8 cellular contexts compared by ENCODE assay signal in genomic region chr20:24027229-24027628, GRCh38. TPM values are rescaled to one million over a fixed set of nuclear protein-coding genes. Genes with fewer than 3 reads are reported as not detected.
DNase-seq lines count a peak whose midpoint lies in the region; ATAC-seq and TF ChIP-seq lines count a peak whose summit lies in the region.

No MANE protein-coding gene starts in this region.

- peak overlapping the region; percentile 79 for H3K4me3 Mint-ChIP-seq in activated naive CD8-positive, alpha-beta T cell treated with anti-CD3 and anti-CD28 coated beads, Interleukin-2, amount 10 ng/mL, durations not matched to agents 7 days and 5 days
- H3K4me3 Mint-ChIP-seq in natural killer cell, result peak overlapping the region; percentile 70

- H3K27me3 ChIP-seq in thymus (ENCODE audit: control insufficient read depth, insufficient read depth), result no peaks in the 10 kb centered on the region
- no peaks in the 10 kb centered on the region for H3K27me3 ChIP-seq in MG63

- intact Hi-C loops in natural killer cell (cut with micrococcal nuclease), result no loop called here

- H3K9me3 ChIP-seq in thymus (ENCODE audit: control insufficient read depth) (no peaks in the 10 kb centered on the region), MG63 (no peaks in the 10 kb centered on the region)

- peaks cover 3% of the 10 kb centered on the region for H3K9me3 Mint-ChIP-seq in activated naive CD8-positive, alpha-beta T cell treated with anti-CD3 and anti-CD28 coated beads, Interleukin-2, amount 10 ng/mL, durations not matched to agents 7 days and 5 days
- H3K9me3 Mint-ChIP-seq in natural killer cell, result no peaks in the 10 kb centered on the region

- DNase-seq in T-helper 2 cell (peak in 4 of 5 experiments; percentile 27 to 97 (median 64)), natural killer cell (peak; percentile 74), coronary artery (ENCODE audit: low spot score) (no peak), cerebellar nuclear complex (lab: John Stamatoyannopoulos, UW) (no peak), MG63 (no peak)
- peak; percentile 72 for DNase-seq in activated naive CD8-positive, alpha-beta T cell treated with anti-CD3 and anti-CD28 coated beads, Interleukin-2, amount 10 ng/mL, durations not matched to agents 7 days and 5 days

- H3K4me3 ChIP-seq in thymus (ENCODE audit: low read length) (no peak overlapping the region), coronary artery (no peak overlapping the region), MG63 (no peak overlapping the region)

- H3K4me1 Mint-ChIP-seq in activated naive CD8-positive, alpha-beta T cell treated with anti-CD3 and anti-CD28 coated beads, Interleukin-2, amount 10 ng/mL, durations not matched to agents 7 days and 5 days, result peaks cover 33% of the 10 kb centered on the region
- H3K4me1 Mint-ChIP-seq in natural killer cell, result peaks cover 55 to 63% of the 10 kb centered on the region in 2 donors

- H3K36me3 Mint-ChIP-seq in activated naive CD8-positive, alpha-beta T cell treated with anti-CD3 and anti-CD28 coated beads, Interleukin-2, amount 10 ng/mL, durations not matched to agents 7 days and 5 days, result peaks cover 13% of the 10 kb centered on the region
- H3K36me3 Mint-ChIP-seq in natural killer cell, result no peaks in the 10 kb centered on the region

- H3K27ac Mint-ChIP-seq in activated naive CD8-positive, alpha-beta T cell treated with anti-CD3 and anti-CD28 coated beads, Interleukin-2, amount 10 ng/mL, durations not matched to agents 7 days and 5 days, result peak overlapping the region; percentile 98
- peak overlapping the region in 1 of 2 donors; percentile 98 for H3K27ac Mint-ChIP-seq in natural killer cell

- ATAC-seq in GM21526 (IDR thresholded peaks at IDR 0.05; ENCODE audit: low FRiP score, unreplicated experiment), result peak; percentile 81
- peak; percentile 99 for ATAC-seq in activated naive CD8-positive, alpha-beta T cell treated with anti-CD3 and anti-CD28 coated beads, Interleukin-2, amount 10 ng/mL, durations not matched to agents 7 days and 5 days (ENCODE audit: low read depth)
- ATAC-seq in natural killer cell, result peak; percentile 97 to 99 (median 98)

- H3K4me1 ChIP-seq in thymus (ENCODE audit: control insufficient read depth, insufficient read depth, low read length), result peaks cover 3% of the 10 kb centered on the region

- POLR2A ChIA-PET in activated naive CD8-positive, alpha-beta T cell treated with anti-CD3 and anti-CD28 coated beads, Interleukin-2, amount 10 ng/mL, durations not matched to agents 7 days and 5 days (lab: Charles Lee), result interaction anchor here (0.7 to 2.3 kb wide), 7 partner anchors 10 to 262 kb away, joined by 3 to 19 read pairs (median 3); no protein-coding TSS in a partner anchor

- H3K27ac ChIP-seq in thymus (ENCODE audit: low read depth) (peak overlapping the region; percentile 36), coronary artery (peak overlapping the region in 1 of 2 donors; percentile 30)

- TF ChIP-seq CTCF in natural killer cell (IDR thresholded peaks at IDR 0.05), result no peak
- TF ChIP-seq CTCF in coronary artery (IDR thresholded peaks at IDR 0.05), result no peak

- 13% methylated on average over 6 of the region's 6 CpGs for WGBS in thymus

- H3K36me3 ChIP-seq in thymus (ENCODE audit: control insufficient read depth, insufficient read depth) (no peaks in the 10 kb centered on the region), MG63 (no peaks in the 10 kb centered on the region)

- no peaks in the 10 kb centered on the region for H3K27me3 Mint-ChIP-seq in activated naive CD8-positive, alpha-beta T cell treated with anti-CD3 and anti-CD28 coated beads, Interleukin-2, amount 10 ng/mL, durations not matched to agents 7 days and 5 days
- H3K27me3 Mint-ChIP-seq in natural killer cell (ENCODE audit: low read depth in 2 of 2), result no peaks in the 10 kb centered on the region

RNA-seq across cellular contexts. Expression of gene GGTLC1, which starts 38.6 kb away (rescaled TPM):
- not detected for total RNA-seq in activated naive CD8-positive, alpha-beta T cell treated with anti-CD3 and anti-CD28 coated beads, Interleukin-2, amount 10 ng/mL, durations not matched to agents 7 days and 5 days
- not detected for total RNA-seq in natural killer cell
- not detected for polyA plus RNA-seq in thymus
- not detected in 2 replicates for total RNA-seq in MG63 (2014; rRNA removed; shearing (Covaris generic); ENCODE audit: low replicate concordance)

Comparison
In these comparisons a context has a peak if more than half of its experiments do, and no peak if none do; other contexts are left out.
1. DNase-seq: peak in T-helper 2 cell (4 of 5), activated naive CD8-positive, alpha-beta T cell treated with anti-CD3 and anti-CD28 coated beads, Interleukin-2, amount 10 ng/mL, durations not matched to agents 7 days and 5 days (single experiment) and natural killer cell (single experiment); none in coronary artery (single experiment), cerebellar nuclear complex (0 of 2) and MG63 (single experiment).
2. Peak in every context shown above with its lines, with median percentiles within 50 percentile points of each other: ATAC-seq.